Comparison of ENCODE assay signal across 16 cellular contexts in genomic region chr12:29795715-29796114, GRCh38. TPM values are rescaled to one million over a fixed set of nuclear protein-coding genes. Genes with fewer than 3 reads are reported as not detected.
DNase-seq lines count a peak whose midpoint lies in the region; ATAC-seq, FAIRE-seq and TF ChIP-seq lines count a peak whose summit lies in the region.
"Had no signal": no experiment of that assay in that cellular context is flagged by ENCODE, and none has a peak within 500 bp of the region (broad histone marks: within the 10 kb centered on the region; RNA-seq: fewer than 3 reads in every experiment).

No MANE protein-coding gene starts in this region.

- no peak overlapping the region for H3K23ac ChIP-seq in IMR-90 (ENCODE audit: low read depth, low read length)
- no peak overlapping the region for H3K23ac ChIP-seq in H1 (ENCODE audit: insufficient read length)

- no peak overlapping the region for H2BK5ac ChIP-seq in IMR-90 (ENCODE audit: low read depth, low read length, poor library complexity, severe bottlenecking)
- H2BK5ac ChIP-seq in H1 (ENCODE audit: low read depth, low read length): no peak overlapping the region

- H2BK12ac ChIP-seq in H1 (ENCODE audit: low read depth, low read length): no peak overlapping the region

- no peak overlapping the region for H3K4me2 ChIP-seq in IMR-90 (ENCODE audit: low read depth, low read length)
- H3K4me2 ChIP-seq in H1 (ENCODE audit: insufficient read depth in 1 of 2, low read depth in 2 of 2, low read length in 2 of 2): peak overlapping the region in 1 of 2 experiments; percentile 25; a peak in 1 of 4 replicates
- H3K4me2 ChIP-seq: BLaER1 had no signal

- H3K23me2 ChIP-seq in H1 (ENCODE audit: low read depth, low read length): peaks cover 2% of the 10 kb centered on the region; the same call in 1 of the 2 replicates

- dilution Hi-C loops in IMR-90 (cut with HindIII; ENCODE audit: low sequenced_read_pairs, unreplicated experiment): no loop called here

- no peak overlapping the region for H3K4me3 ChIP-seq in BJ (ENCODE audit: low read depth, low read length)
- no peak overlapping the region for H3K4me3 ChIP-seq in IMR-90 (ENCODE audit: insufficient read depth, low read depth, low read length)
- H3K4me3 ChIP-seq in H1 (ENCODE audit: extremely low read depth in 1 of 4, insufficient read depth in 2 of 4, low read depth in 3 of 4, low read length in 4 of 4): no peak overlapping the region
- no peak overlapping the region for H3K4me3 ChIP-seq in foreskin fibroblast (ENCODE audit: low read depth in 1 of 2, low read length in 2 of 2)
- H3K4me3 ChIP-seq in upper lobe of right lung: no peak overlapping the region
- no peak overlapping the region for H3K4me3 ChIP-seq in prostate gland
- H3K4me3 ChIP-seq: BLaER1, GM23248, K562 had no signal

- no peak overlapping the region for H2BK15ac ChIP-seq in IMR-90 (ENCODE audit: low read depth, low read length)
- no peak overlapping the region for H2BK15ac ChIP-seq in H1 (ENCODE audit: low read length)

- peak; percentile 14 for DNase-seq in BJ (ENCODE audit: low read depth)
- DNase-seq in IMR-90: no peak
- DNase-seq in H1 (ENCODE audit: low read depth in 1 of 2, low spot score in 2 of 2): no peak
- peak; percentile 23 to 60 for DNase-seq in foreskin fibroblast
- no peak for DNase-seq in GM20000 (ENCODE audit: low spot score)
- no peak for DNase-seq in upper lobe of right lung
- no peak for DNase-seq in prostate gland (ENCODE audit: low spot score)
- DNase-seq: CD4-positive, CD25-positive, alpha-beta regulatory T cell; GM23248; HCEC 1CT had no signal

- TF ChIP-seq POLR2A in IMR-90 (IDR thresholded peaks at IDR 0.05; ENCODE audit: low read depth, low read length) (no peak), H1 (IDR thresholded peaks at IDR 0.05; ENCODE audit: control extremely low read depth in 1 of 2, low read depth in 2 of 2, low read length in 2 of 2) (no peak), prostate gland (IDR thresholded peaks at IDR 0.05) (no peak)

- ATAC-seq in IMR-90 (ENCODE audit: low read depth) (no peak), HG03442 (IDR thresholded peaks at IDR 0.05; ENCODE audit: unreplicated experiment) (no peak), upper lobe of right lung (no peak)
- ATAC-seq: K562 had no signal

- WGBS in IMR-90 (ENCODE audit: extremely low coverage in 2 of 2, insufficient read length in 1 of 2), 2 experiments: 100% methylated on average over 1 of the region's 3 CpGs; no CpG with 5 or more reads in 1 of the 2 experiments
- 82% methylated on average over 3 of the region's 3 CpGs; no CpG with 5 or more reads in 1 of the 2 experiments for WGBS in H1 (ENCODE audit: extremely low coverage in 1 of 2, insufficient coverage in 1 of 2, insufficient read length in 1 of 2, insufficient replicate concordance in 2 of 2, low coverage in 1 of 2, low lambda C conversion rate in 2 of 2, missing lambda C conversion rate in 1 of 2), 2 experiments
- WGBS in prostate gland: 61% methylated on average over 3 of the region's 3 CpGs

- no peak overlapping the region for H3K14ac ChIP-seq in IMR-90 (replicated peaks; ENCODE audit: low read depth, low read length)
- peak overlapping the region; percentile 12 for H3K14ac ChIP-seq in H1 (ENCODE audit: insufficient read length)

- CTCF ChIA-PET in BJ (lab: Yijun Ruan, JAX): no interaction called here
- CTCF ChIA-PET in IMR-90 (lab: Yijun Ruan, JAX): interaction anchor here (1.0 kb wide), 1 partner anchor 14 kb away, joined by 3 read pairs; no protein-coding TSS in a partner anchor
- CTCF ChIA-PET in H1 (lab: Charles Lee; ENCODE audit: partially characterized antibody): no interaction called here

- H3K4me1 ChIP-seq in IMR-90 (ENCODE audit: control insufficient read depth, insufficient read depth, low read length): peaks cover 4% of the 10 kb centered on the region
- peaks cover 0 to 12% (median 4%) of the 10 kb centered on the region in 4 experiments; a peak in 3 of 7 replicates for H3K4me1 ChIP-seq in H1 (replicated peaks in 1 of 4; ENCODE audit: control insufficient read depth in 3 of 4, insufficient read depth in 4 of 4, low read length in 3 of 4)
- no peaks in the 10 kb centered on the region for H3K4me1 ChIP-seq in upper lobe of right lung
- H3K4me1 ChIP-seq in prostate gland (replicated peaks): no peaks in the 10 kb centered on the region
- H3K4me1 ChIP-seq: BLaER1 had no signal

- no peaks in the 10 kb centered on the region; a peak in 1 of 4 replicates for H3K79me2 ChIP-seq in H1 (ENCODE audit: control insufficient read depth in 1 of 2, insufficient read depth in 2 of 2, low read length in 2 of 2)

- peaks cover 7% of the 10 kb centered on the region for H3K27me3 ChIP-seq in BJ (ENCODE audit: control insufficient read depth, insufficient read depth, low read length)
- peaks cover 20% of the 10 kb centered on the region for H3K27me3 ChIP-seq in IMR-90 (ENCODE audit: control insufficient read depth, insufficient read depth, low read length)
- no peaks in the 10 kb centered on the region for H3K27me3 ChIP-seq in H1 (replicated peaks in 1 of 4; ENCODE audit: control insufficient read depth in 3 of 4, extremely low read depth in 1 of 4, insufficient read depth in 3 of 4, low read length in 3 of 4)
- H3K27me3 ChIP-seq in upper lobe of right lung: no peaks in the 10 kb centered on the region
- H3K27me3 ChIP-seq in prostate gland (replicated peaks; ENCODE audit: insufficient read depth): no peaks in the 10 kb centered on the region
- H3K27me3 ChIP-seq: BLaER1 had no signal

- H3K56ac ChIP-seq in IMR-90 (ENCODE audit: extremely low read depth, insufficient read depth, low read length) (no peak overlapping the region), H1 (replicated peaks; ENCODE audit: insufficient read length, low read depth, low read length) (no peak overlapping the region)

- H4K5ac ChIP-seq in IMR-90 (ENCODE audit: low read depth, low read length) (no peak overlapping the region), H1 (ENCODE audit: insufficient read length, low read depth, low read length) (no peak overlapping the region)

- H4K8ac ChIP-seq in IMR-90 (ENCODE audit: low read depth in 2 of 2, low read length in 2 of 2): no peak overlapping the region
- no peak overlapping the region for H4K8ac ChIP-seq in H1 (ENCODE audit: extremely low read depth, insufficient read depth, low read length)

- no TSS peak for BruUV-seq in IMR-90 (replicated peaks; lab: Mats Ljungman, UMichigan)

- H2AK5ac ChIP-seq in IMR-90 (ENCODE audit: low read depth, low read length) (no peak overlapping the region), H1 (ENCODE audit: low read depth, low read length) (no peak overlapping the region)

- H3K18ac ChIP-seq in IMR-90 (ENCODE audit: low read depth, low read length): peak overlapping the region; percentile 61
- no peak overlapping the region for H3K18ac ChIP-seq in H1 (ENCODE audit: extremely low read depth, low read length)

- H2BK120ac ChIP-seq in IMR-90 (ENCODE audit: low read depth, low read length) (no peak overlapping the region), H1 (replicated peaks; ENCODE audit: low read depth, low read length) (no peak overlapping the region)

- no peak for TF ChIP-seq EP300 in H1 (IDR thresholded peaks at IDR 0.05; ENCODE audit: borderline replicate concordance in 1 of 2, low read depth in 2 of 2, low read length in 2 of 2)

- no peak overlapping the region; the same call in 1 of the 2 replicates for H3K4ac ChIP-seq in IMR-90 (ENCODE audit: low read depth, low read length)
- no peak overlapping the region for H3K4ac ChIP-seq in H1 (replicated peaks; ENCODE audit: insufficient read length, low read depth, low read length)

- TF ChIP-seq CTCF in BJ (IDR thresholded peaks at IDR 0.05; ENCODE audit: insufficient read depth, low read depth, low read length) (no peak), IMR-90 (conservative IDR thresholded peaks at IDR 0.05; ENCODE audit: low read depth, low read length) (no peak), H1 (IDR thresholded peaks at IDR 0.05; ENCODE audit: control extremely low read depth in 1 of 3, insufficient read depth in 1 of 3, low read depth in 1 of 3, low read length in 3 of 3) (no peak), foreskin fibroblast (IDR thresholded peaks at IDR 0.05; ENCODE audit: low read depth, low read length) (no peak), GM20000 (IDR thresholded peaks at IDR 0.05; ENCODE audit: extremely low read depth, missing control alignments) (no peak), upper lobe of right lung (IDR thresholded peaks at IDR 0.05) (no peak), prostate gland (IDR thresholded peaks at IDR 0.05) (no peak)

- in situ Hi-C loops in IMR-90 (cut with MboI; ENCODE audit: low sequenced_read_pairs): no loop called here

- POLR2A ChIA-PET in BJ (lab: Charles Lee) (no interaction called here), IMR-90 (lab: Charles Lee; ENCODE audit: unreplicated experiment) (no interaction called here), H1 (lab: Charles Lee; ENCODE audit: partially characterized antibody) (no interaction called here)

- no peak for FAIRE-seq in H1 (lab: Jason Lieb, UNC)
- FAIRE-seq: GM18507, K562 had no signal

- no peak overlapping the region for H2AFZ ChIP-seq in IMR-90 (replicated peaks; ENCODE audit: low read length, poor library complexity)
- no peak overlapping the region for H2AFZ ChIP-seq in H1 (ENCODE audit: low read length)
- H2AFZ ChIP-seq: GM23248 had no signal

- intact Hi-C loops in IMR-90 (cut with micrococcal nuclease) (no loop called here), upper lobe of right lung (cut with DNase I) (no loop called here), prostate gland (cut with DNase I) (loop anchor here (5.0 kb wide), 1 partner anchor 87 kb away; no protein-coding TSS in a partner anchor)

- H4K20me1 ChIP-seq in IMR-90 (ENCODE audit: insufficient read depth, low read length): peaks cover 8% of the 10 kb centered on the region; the same call in 1 of the 2 replicates
- H4K20me1 ChIP-seq in H1 (replicated peaks in 1 of 2; ENCODE audit: control insufficient read depth in 1 of 2, insufficient read depth in 2 of 2, low read length in 2 of 2): no peaks in the 10 kb centered on the region
- H4K20me1 ChIP-seq: BLaER1 had no signal

- 0 out of 4 replicates have a peak, but pooled peaks cover 0 to 3% of the 10 kb centered on the region in 2 experiments for H3K79me1 ChIP-seq in IMR-90 (ENCODE audit: low read depth in 1 of 2, low read length in 2 of 2)
- no peaks in the 10 kb centered on the region for H3K79me1 ChIP-seq in H1 (ENCODE audit: low read depth, low read length)

- H2AK9ac ChIP-seq in IMR-90 (replicated peaks; ENCODE audit: low read depth, low read length, poor library complexity): no peak overlapping the region

- H3K36me3 ChIP-seq in BJ (ENCODE audit: control insufficient read depth, insufficient read depth, low read length) (no peaks in the 10 kb centered on the region), IMR-90 (ENCODE audit: control insufficient read depth, insufficient read depth, low read length) (no peaks in the 10 kb centered on the region), H1 (ENCODE audit: control insufficient read depth in 2 of 4, insufficient read depth in 4 of 4, low read length in 3 of 4) (peaks cover 0 to 7% (median 0%) of the 10 kb centered on the region in 4 experiments; a peak in 3 of 8 replicates), upper lobe of right lung (no peaks in the 10 kb centered on the region), prostate gland (no peaks in the 10 kb centered on the region)
- H3K36me3 ChIP-seq: BLaER1 had no signal

- no peak for TF ChIP-seq RAD21 in IMR-90 (IDR thresholded peaks at IDR 0.05; ENCODE audit: low read length)
- no peak for TF ChIP-seq RAD21 in H1 (IDR thresholded peaks at IDR 0.05 in 1 of 2, conservative IDR thresholded peaks at IDR 0.05 in 1 of 2; ENCODE audit: low read depth in 2 of 2, low read length in 2 of 2)

- H3K9me3 ChIP-seq in IMR-90 (ENCODE audit: control insufficient read depth, insufficient read depth, low read length) (no peaks in the 10 kb centered on the region), H1 (ENCODE audit: insufficient read depth in 2 of 2, low read depth in 1 of 2, low read length in 1 of 2) (peaks cover 29 to 33% of the 10 kb centered on the region in 2 experiments), upper lobe of right lung (no peaks in the 10 kb centered on the region), prostate gland (no peaks in the 10 kb centered on the region)

- H2BK20ac ChIP-seq in IMR-90 (ENCODE audit: low read depth, low read length): peak overlapping the region; percentile 59; the same call in 1 of the 2 replicates
- H2BK20ac ChIP-seq in H1 (ENCODE audit: low read length): no peak overlapping the region

- peaks cover 30% of the 10 kb centered on the region for H3K9me1 ChIP-seq in IMR-90 (ENCODE audit: insufficient read depth, low read length)

- H3K27ac ChIP-seq in IMR-90 (ENCODE audit: insufficient read depth, low read length) (no peak overlapping the region), H1 (ENCODE audit: low read depth, low read length) (no peak overlapping the region), upper lobe of right lung (no peak overlapping the region), prostate gland (no peak overlapping the region)
- H3K27ac ChIP-seq: 22Rv1, BLaER1, GM23248, HL-60 had no signal

- H3K9ac ChIP-seq in IMR-90 (ENCODE audit: low read depth, low read length) (no peak overlapping the region), H1 (replicated peaks in 1 of 4; ENCODE audit: extremely low read depth in 1 of 4, low read depth in 3 of 4, low read length in 3 of 4) (no peak overlapping the region)
- H3K9ac ChIP-seq: BLaER1, GM23248 had no signal

- H4K91ac ChIP-seq in IMR-90 (ENCODE audit: insufficient read depth, low read depth, low read length) (peak overlapping the region; percentile 8; the same call in 1 of the 2 replicates), H1 (replicated peaks; ENCODE audit: insufficient read length, low read length) (no peak overlapping the region)

RNA-seq across cellular contexts. Expression of gene TMTC1, which starts 12.0 kb away (rescaled TPM):
- 21.8 and 22.5 TPM in 2 replicates for polyA plus RNA-seq in BJ (2011; rRNA removed)
- polyA minus RNA-seq in BJ (2011; rRNA and poly(A)+ RNA removed): 31.2 and 35.7 TPM in 2 replicates
- total RNA-seq in IMR-90 (2012; rRNA removed): 31.9 and 36.4 TPM in 2 replicates
- polyA plus RNA-seq in IMR-90 (2012; rRNA removed): 10.6 and 12.5 TPM in 2 replicates
- 6.4 and 7.7 TPM in 2 replicates for polyA plus RNA-seq in IMR-90 (2012; cell fraction: cytosol; rRNA removed)
- 4.2 and 12.2 TPM in 2 replicates for polyA plus RNA-seq in IMR-90 (2012; cell fraction: nucleus; rRNA removed; ENCODE audit: low replicate concordance)
- total RNA-seq in H1 (2021; fragmentation: NEBNext Ultra II Directional; extraction: Animal tissue kit (Norgen Biotek cat#: 25700)): 19.8 and 20.8 TPM in 2 replicates
- 8.5 and 15.4 TPM in 2 replicates for polyA plus RNA-seq in H1 (2011; rRNA removed)
- 11.2 TPM for polyA plus RNA-seq in H1 (2011; cell fraction: cytosol; rRNA removed)
- polyA plus RNA-seq in H1 (2011; cell fraction: nucleus; rRNA removed): 12.2 TPM
- 13.3 to 16.5 TPM (median 14.1 TPM) in 4 replicates for polyA plus RNA-seq in H1 (2012, experiment 1 of 2)
- polyA plus RNA-seq in H1 (2012, experiment 2 of 2): 2.3 TPM
- polyA plus RNA-seq in H1 (2013, experiment 1 of 2): 6.8 TPM
- 7.4 TPM for polyA plus RNA-seq in H1 (2013, experiment 2 of 2)
- 50.1 and 70.9 TPM in 2 replicates for polyA minus RNA-seq in H1 (2011; rRNA and poly(A)+ RNA removed)
- 23.5 TPM for polyA minus RNA-seq in H1 (2011; cell fraction: cytosol; rRNA and poly(A)+ RNA removed)
- 71.0 TPM for polyA minus RNA-seq in H1 (2011; cell fraction: nucleus; rRNA and poly(A)+ RNA removed)
- total RNA-seq in upper lobe of right lung: 37.4 TPM
- total RNA-seq in prostate gland: 10 to 100 TPM; 12.9 to 25.2 TPM
- total RNA-seq: CD4-positive, CD25-positive, alpha-beta regulatory T cell had no signal
- polyA plus RNA-seq: CD4-positive, CD25-positive, alpha-beta regulatory T cell had no signal

Comparison
In these comparisons a context has a peak if more than half of its experiments do, and no peak if none do; other contexts are left out.
1. DNase-seq: peak in BJ (single experiment) and foreskin fibroblast (2 of 2); none in IMR-90 (single experiment), H1 (0 of 2), GM20000 (single experiment), upper lobe of right lung (single experiment) and prostate gland (single experiment).